9 cellular contexts compared by ENCODE assay signal in the genomic region with DNA sequence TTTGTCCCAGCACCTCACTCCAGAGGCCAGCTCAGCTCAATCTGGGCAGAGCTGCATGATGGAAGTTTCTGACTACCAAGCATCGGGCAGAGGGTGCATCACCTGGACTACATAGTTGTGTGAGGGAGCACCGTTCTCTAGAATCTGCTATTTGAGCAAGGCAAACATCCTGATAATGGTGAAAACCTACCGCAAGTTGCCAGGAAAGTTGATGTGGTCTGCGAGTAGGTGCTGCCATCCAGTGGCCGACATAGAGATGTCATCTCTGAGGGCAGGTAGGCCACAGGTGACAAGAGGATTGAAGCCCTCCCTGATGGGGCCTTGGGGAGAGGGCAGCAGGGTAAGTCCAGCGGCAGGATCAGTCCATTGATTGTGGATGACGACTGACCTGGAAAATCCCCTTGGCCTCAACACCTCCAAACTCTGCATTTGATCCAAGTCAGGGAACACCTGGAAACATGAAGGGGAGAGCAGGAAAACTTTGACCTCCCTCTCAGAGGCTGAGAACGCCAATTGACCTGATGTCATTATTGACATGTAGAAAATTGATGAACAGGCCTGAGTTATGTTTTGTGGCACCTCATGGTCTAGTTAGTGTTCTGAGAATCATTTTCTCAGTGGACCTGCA. TPM values are rescaled to one million over a fixed set of nuclear protein-coding genes. Genes with fewer than 3 reads are reported as not detected.
DNase-seq lines count a peak whose midpoint lies in the region; ATAC-seq and TF ChIP-seq lines count a peak whose summit lies in the region.
"Had no signal": no experiment of that assay in that cellular context is flagged by ENCODE, and none has a peak within 500 bp of the region (broad histone marks: within the 10 kb centered on the region; RNA-seq: fewer than 3 reads in every experiment).

No MANE protein-coding gene starts in this region.

- no peaks in the 10 kb centered on the region for H3K27me3 ChIP-seq in Karpas-422 (ENCODE audit: low read length)
- H3K27me3 ChIP-seq in left lung: no peaks in the 10 kb centered on the region

- TF ChIP-seq CTCF in left lung (IDR thresholded peaks at IDR 0.05): peak in 1 of 2 donors; percentile 34

- H3K9me2 ChIP-seq in Karpas-422 (replicated peaks; ENCODE audit: insufficient read depth, low read length): no peaks in the 10 kb centered on the region

- CTCF ChIA-PET in activated CD4-positive, alpha-beta T cell treated with anti-CD3 and anti-CD28 coated beads, Interleukin-2, amount 10 ng/mL, durations not matched to agents 7 days and 5 days (lab: Charles Lee): no interaction called here

- peaks cover 3% of the 10 kb centered on the region for H3K27me3 Mint-ChIP-seq in activated CD4-positive, alpha-beta T cell treated with anti-CD3 and anti-CD28 coated beads, Interleukin-2, amount 10 ng/mL, durations not matched to agents 7 days and 5 days

- no peaks in the 10 kb centered on the region for H3K4me1 Mint-ChIP-seq in activated CD4-positive, alpha-beta T cell treated with anti-CD3 and anti-CD28 coated beads, Interleukin-2, amount 10 ng/mL, durations not matched to agents 7 days and 5 days

- no peaks in the 10 kb centered on the region for H3K79me2 ChIP-seq in Karpas-422 (ENCODE audit: low read length)

- no peak overlapping the region for H3K4me3 Mint-ChIP-seq in activated CD4-positive, alpha-beta T cell treated with anti-CD3 and anti-CD28 coated beads, Interleukin-2, amount 10 ng/mL, durations not matched to agents 7 days and 5 days

- H3K9me3 ChIP-seq in Karpas-422 (ENCODE audit: low read length): no peaks in the 10 kb centered on the region
- peaks cover 0 to 4% of the 10 kb centered on the region in 2 donors for H3K9me3 ChIP-seq in left lung

- H3K36me3 ChIP-seq in Karpas-422 (ENCODE audit: insufficient read depth, low read length) (no peaks in the 10 kb centered on the region), left lung (no peaks in the 10 kb centered on the region)

- H4K20me1 ChIP-seq in Karpas-422 (ENCODE audit: insufficient read depth, low read depth, low read length): no peaks in the 10 kb centered on the region

- DNase-seq in NCI-H1092 treated with DMSO at 0.1 percent for 48 hours (lab: John Stamatoyannopoulos, UW) (peak; percentile 51), NCI-H1092 (lab: John Stamatoyannopoulos, UW) (no peak), Karpas-422 (peak; percentile 70), left lung (no peak), T1000 (lab: John Stamatoyannopoulos, UW) (no peak), NCI-H510A (lab: John Stamatoyannopoulos, UW) (no peak)
- peak; percentile 47 for DNase-seq in activated CD4-positive, alpha-beta T cell treated with anti-CD3 and anti-CD28 coated beads, Interleukin-2, amount 10 ng/mL, durations not matched to agents 7 days and 5 days

- H3K4me3 ChIP-seq in Karpas-422 (ENCODE audit: low read length) (no peak overlapping the region), left lung (no peak overlapping the region)

- no peaks in the 10 kb centered on the region for H3K4me1 ChIP-seq in Karpas-422 (ENCODE audit: low read length)
- no peaks in the 10 kb centered on the region for H3K4me1 ChIP-seq in left lung

- intact Hi-C loops in left lung (cut with DNase I): no loop called here

- ATAC-seq in GM21576 (IDR thresholded peaks at IDR 0.05; ENCODE audit: unreplicated experiment) (peak; percentile 83), left lung (peak; percentile 82)

- no peaks in the 10 kb centered on the region for H3K9me3 Mint-ChIP-seq in activated CD4-positive, alpha-beta T cell treated with anti-CD3 and anti-CD28 coated beads, Interleukin-2, amount 10 ng/mL, durations not matched to agents 7 days and 5 days

- no peak overlapping the region for H3K4me2 ChIP-seq in Karpas-422 (ENCODE audit: low read depth, low read length, poor library complexity, severe bottlenecking)

- H3K36me3 Mint-ChIP-seq in activated CD4-positive, alpha-beta T cell treated with anti-CD3 and anti-CD28 coated beads, Interleukin-2, amount 10 ng/mL, durations not matched to agents 7 days and 5 days (ENCODE audit: low read depth): no peaks in the 10 kb centered on the region

- H3K27ac Mint-ChIP-seq in activated CD4-positive, alpha-beta T cell treated with anti-CD3 and anti-CD28 coated beads, Interleukin-2, amount 10 ng/mL, durations not matched to agents 7 days and 5 days: no peak overlapping the region

- POLR2A ChIA-PET in activated CD4-positive, alpha-beta T cell treated with anti-CD3 and anti-CD28 coated beads, Interleukin-2, amount 10 ng/mL, durations not matched to agents 7 days and 5 days (lab: Charles Lee): no interaction called here

- no peak overlapping the region for H3K9ac ChIP-seq in Karpas-422 (ENCODE audit: low read length)

- H3K27ac ChIP-seq in Karpas-422 (ENCODE audit: low read length) (no peak overlapping the region), left lung (no peak overlapping the region)

- no peak overlapping the region for H2AFZ ChIP-seq in Karpas-422 (ENCODE audit: low read length)

RNA-seq across cellular contexts. Expression of gene LPA, which starts 3.9 kb away (rescaled TPM):
- not detected in 2 replicates for total RNA-seq in Karpas-422 (2014; rRNA removed; shearing (Covaris generic); ENCODE audit: low replicate concordance)
- not detected for total RNA-seq in activated CD4-positive, alpha-beta T cell treated with anti-CD3 and anti-CD28 coated beads, Interleukin-2, amount 10 ng/mL, durations not matched to agents 7 days and 5 days
- total RNA-seq in left lung: not detected
- total RNA-seq: mononuclear cell had no signal

RNA-seq across cellular contexts. Expression of gene PLG, which starts 34.1 kb away (rescaled TPM):
- 0.32 TPM in 1 of 2 replicates, not detected in the other for total RNA-seq in Karpas-422 (2014; rRNA removed; shearing (Covaris generic); ENCODE audit: low replicate concordance)
- total RNA-seq in activated CD4-positive, alpha-beta T cell treated with anti-CD3 and anti-CD28 coated beads, Interleukin-2, amount 10 ng/mL, durations not matched to agents 7 days and 5 days: under 1 TPM in 1 of 2 experiments, not detected in 1; 0.32 TPM
- under 1 TPM; 0.29 to 0.79 TPM for total RNA-seq in left lung
- total RNA-seq: mononuclear cell had no signal

Comparison
In these comparisons a context has a peak if more than half of its experiments do, and no peak if none do; other contexts are left out.
1. DNase-seq: peak in NCI-H1092 treated with DMSO at 0.1 percent for 48 hours (single experiment), Karpas-422 (single experiment) and activated CD4-positive, alpha-beta T cell treated with anti-CD3 and anti-CD28 coated beads, Interleukin-2, amount 10 ng/mL, durations not matched to agents 7 days and 5 days (single experiment); none in NCI-H1092 (single experiment), left lung (0 of 2), T1000 (single experiment) and NCI-H510A (single experiment).